Comparison of ENCODE assay signal across 8 cellular contexts in the genomic region with DNA sequence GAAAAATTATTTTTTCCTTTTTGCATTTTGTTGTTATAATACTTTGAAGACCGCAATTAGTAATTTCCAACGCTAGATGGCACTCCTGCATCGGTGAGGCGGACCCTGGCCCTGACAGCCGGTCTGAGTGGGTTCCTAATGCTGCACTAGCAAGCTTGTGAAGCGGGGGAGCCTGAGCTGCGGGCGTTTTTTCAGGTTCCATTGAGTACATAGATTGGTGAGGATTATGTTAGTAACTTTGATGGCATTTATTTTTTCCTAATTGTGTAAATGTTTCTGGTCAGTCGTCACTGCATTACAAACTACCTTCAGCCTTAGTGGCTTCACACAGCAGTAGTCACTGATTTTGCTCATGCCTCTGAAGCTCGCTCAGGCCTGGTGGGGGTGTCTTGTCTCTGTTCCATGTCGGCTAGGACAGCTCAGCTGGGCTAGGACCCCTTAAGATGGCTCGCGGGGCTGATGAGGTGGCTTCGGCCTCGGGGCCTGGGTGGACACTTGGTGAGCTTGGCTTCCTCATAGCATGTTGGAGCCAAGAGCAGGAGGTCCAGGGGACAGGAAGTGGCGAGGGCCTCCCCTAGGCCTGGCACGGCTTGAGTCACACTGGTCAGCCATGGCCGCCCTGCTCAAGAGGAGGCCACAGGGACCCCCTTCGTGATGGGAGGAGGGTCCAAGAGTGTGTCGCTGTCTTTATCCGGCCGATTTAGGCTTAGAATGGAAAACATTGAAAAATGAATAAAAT. TPM values are rescaled to one million over a fixed set of nuclear protein-coding genes. Genes with fewer than 3 reads are reported as not detected.
A peak's percentile ranks its signal among the peaks of the same experiment; 100 is the strongest.
DNase-seq lines count a peak whose midpoint lies in the region; ATAC-seq and TF ChIP-seq lines count a peak whose summit lies in the region.

No MANE protein-coding gene starts in this region.

- POLR2A ChIA-PET in GM10248 (lab: Yijun Ruan, JAX), result no interaction called here

- DNase-seq in GM10248 (ENCODE audit: extremely low spot score), result peak; percentile 73
- peak; percentile 37 for DNase-seq in Jurkat, Clone E6-1 (ENCODE audit: low read depth, low spot score)
- DNase-seq in SK-N-DZ (ENCODE audit: low spot score), result peak; percentile 58
- DNase-seq in amniotic stem cell (lab: John Stamatoyannopoulos, UW), result peak; percentile 14
- DNase-seq in left cardiac atrium, result peak; percentile 61
- peak; percentile 49 for DNase-seq in renal cortical epithelial cell (ENCODE audit: low read depth)
- DNase-seq in cortex of kidney (lab: John Stamatoyannopoulos, UW), result no peak

- H3K4me3 ChIP-seq in Jurkat, Clone E6-1 (ENCODE audit: low read length), result no peak overlapping the region

- CTCF ChIA-PET in GM10248 (lab: Yijun Ruan, JAX), result interaction anchor here (0.6 to 2.2 kb wide), 52 partner anchors 8 to 457 kb away, joined by 3 to 25 read pairs (median 4); partner anchors contain the start of gene ERCC5

- TF ChIP-seq CTCF in GM10248 (IDR thresholded peaks at IDR 0.05; ENCODE audit: control extremely low read depth, extremely low read depth, low read depth, missing control alignments), result peak; percentile 72

- peak; percentile 76 for ATAC-seq in GM21529 (IDR thresholded peaks at IDR 0.05; ENCODE audit: unreplicated experiment)
- ATAC-seq in left cardiac atrium, result peak; percentile 81

- intact Hi-C loops in left cardiac atrium (cut with DNase I), result no loop called here

RNA-seq across cellular contexts. Expression of gene ERCC5, which starts 25.0 kb away (rescaled TPM):
- polyA plus RNA-seq in Jurkat, Clone E6-1 (2012; ENCODE audit: insufficient read depth, insufficient read length), result 74.6 TPM
- 34.3 and 36.0 TPM in 2 replicates for polyA plus RNA-seq in SK-N-DZ (2014; cell fraction: cytosol; rRNA removed)
- 62.9 and 103 TPM in 2 replicates for polyA plus RNA-seq in SK-N-DZ (2014; cell fraction: nucleus; rRNA removed)
- total RNA-seq in left cardiac atrium (10 to 100 TPM; 27.5 to 30.6 TPM), renal cortical epithelial cell (78.0 TPM in 2 replicates)
